In the genomic region with DNA sequence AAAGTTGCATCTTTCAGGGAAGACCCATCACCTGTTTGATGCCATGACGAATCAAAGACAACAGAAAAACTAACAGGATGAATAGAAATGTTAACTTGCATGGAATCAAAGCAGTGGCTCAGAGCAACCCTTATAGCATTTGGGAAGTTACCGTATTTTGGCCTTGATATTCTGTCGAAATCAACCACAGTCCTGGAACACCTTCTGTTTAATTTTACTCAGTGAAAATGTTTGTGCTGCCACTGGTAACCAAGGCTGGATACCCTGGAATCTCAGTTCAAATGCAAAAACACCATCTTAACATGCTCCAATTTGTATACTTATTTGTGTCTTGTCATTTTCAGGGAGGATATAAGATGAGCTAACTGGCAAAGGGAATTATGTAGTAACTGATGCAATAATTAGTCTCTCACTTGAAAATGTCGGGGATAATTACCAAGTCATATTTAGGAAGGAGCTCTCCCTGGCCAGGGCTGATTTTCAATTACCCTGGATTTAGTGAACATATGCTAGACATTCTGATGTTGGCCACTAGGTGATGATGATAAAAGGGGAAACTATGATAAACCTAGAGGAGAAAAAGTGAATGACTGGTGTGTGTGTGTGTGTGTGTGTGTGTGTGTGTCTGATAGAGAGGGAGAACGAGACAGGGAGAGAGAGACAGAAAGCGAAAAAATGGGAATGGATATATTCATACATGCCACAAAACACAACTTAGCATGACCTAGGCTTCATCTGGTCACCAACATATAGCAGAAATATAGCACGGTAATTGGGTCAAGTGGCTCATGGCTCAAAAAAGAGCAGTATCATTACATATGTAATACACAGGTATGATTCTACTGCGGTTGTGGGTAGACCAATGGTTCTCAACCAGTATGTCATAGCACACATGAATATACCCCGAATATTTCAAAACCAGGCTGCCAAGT, we compare ENCODE assay signal across 10 cellular contexts. TPM values are rescaled to one million over a fixed set of nuclear protein-coding genes. Genes with fewer than 3 reads are reported as not detected.
DNase-seq lines count a peak whose midpoint lies in the region; ATAC-seq and TF ChIP-seq lines count a peak whose summit lies in the region.
"Had no signal": no experiment of that assay in that cellular context is flagged by ENCODE, and none has a peak within 500 bp of the region (broad histone marks: within the 10 kb centered on the region; RNA-seq: fewer than 3 reads in every experiment).

No MANE protein-coding gene starts in this region.

- ATAC-seq in HG03354 (IDR thresholded peaks at IDR 0.05; ENCODE audit: poor library complexity, severe bottlenecking, unreplicated experiment) (peak; percentile 72), body of pancreas (no peak), heart left ventricle (no peak)

- intact Hi-C loops in body of pancreas (cut with DNase I) = no loop called here
- intact Hi-C loops in heart left ventricle (cut with DNase I) = loop anchor here in 1 of 10 donors (10.0 kb wide), 1 partner anchor 161 kb away; no protein-coding TSS in a partner anchor

- TF ChIP-seq POLR2A in body of pancreas (IDR thresholded peaks at IDR 0.05) (no peak), heart left ventricle (IDR thresholded peaks at IDR 0.05) (no peak)

- H3K4me1 ChIP-seq in body of pancreas = peaks cover 3% of the 10 kb centered on the region
- peaks cover 0 to 32% (median 10%) of the 10 kb centered on the region in 12 donors for H3K4me1 ChIP-seq in heart left ventricle

- TF ChIP-seq CTCF in body of pancreas (IDR thresholded peaks at IDR 0.05) (peak in 3 of 7 experiments; percentile 11 to 42 (median 30)), heart left ventricle (IDR thresholded peaks at IDR 0.05) (peak in 3 of 12 donors; percentile 7 to 24 (median 14))

- H3K9me3 ChIP-seq in body of pancreas (no peaks in the 10 kb centered on the region), heart left ventricle (no peaks in the 10 kb centered on the region)

- H3K36me3 ChIP-seq in body of pancreas (replicated peaks in 1 of 2; ENCODE audit: insufficient read depth in 1 of 2, low read depth in 2 of 2) (no peaks in the 10 kb centered on the region), heart left ventricle (no peaks in the 10 kb centered on the region)

- DNase-seq in EL = peak; percentile 35
- peak; percentile 55 for DNase-seq in SW480 (ENCODE audit: low spot score)
- peak; percentile 25 for DNase-seq in left kidney (ENCODE audit: low read depth, low spot score)
- no peak for DNase-seq in body of pancreas
- no peak for DNase-seq in NCI-H345 treated with DMSO at 0.1 percent for 48 hours (lab: John Stamatoyannopoulos, UW; ENCODE audit: unreplicated experiment)
- DNase-seq in heart left ventricle = no peak
- no peak for DNase-seq in NCI-H146 (lab: John Stamatoyannopoulos, UW)
- DNase-seq: hippocampal formation had no signal

- no peak overlapping the region for H3K27ac ChIP-seq in body of pancreas
- peak overlapping the region in 1 of 12 donors; percentile 9 for H3K27ac ChIP-seq in heart left ventricle

- no peak overlapping the region for H3K4me3 ChIP-seq in body of pancreas
- H3K4me3 ChIP-seq in heart left ventricle = no peak overlapping the region

- H3K27me3 ChIP-seq in body of pancreas (no peaks in the 10 kb centered on the region), heart left ventricle (no peaks in the 10 kb centered on the region)

- 72 to 78% methylated on average over 9 of the region's 9 CpGs for WGBS in body of pancreas, 2 donors
- 83 to 94% (median 85%) methylated on average over 9 of the region's 9 CpGs for WGBS in heart left ventricle, 4 donors

RNA-seq across cellular contexts. Expression of gene PRICKLE2, which starts 19.0 kb away (rescaled TPM):
- total RNA-seq in body of pancreas (10 to 100 TPM; 23.4 to 41.5 TPM), heart left ventricle (10 to 100 TPM in 3 of 9 donors, 1 to 10 TPM in 6; 4.3 to 15.2 (median 7.8) TPM)
- polyA plus RNA-seq in heart left ventricle = 1 to 10 TPM; 1.5 to 3.9 TPM
- total RNA-seq: T-helper 2 cell treated with Interferon-gamma antibody and Interleukin-4, amounts not matched to agents 100 ng/mL and 5 ng/mL, for 36 hours had no signal

Comparison
In these comparisons a context has a peak if more than half of its experiments do, and no peak if none do; other contexts are left out.
1. DNase-seq: peak in EL (single experiment), SW480 (single experiment) and left kidney (single experiment); none in body of pancreas (0 of 4), NCI-H345 treated with DMSO at 0.1 percent for 48 hours (single experiment), heart left ventricle (0 of 5) and NCI-H146 (single experiment).